In genomic region chr1:25208561-25209222, GRCh38 we compare ENCODE assay signal across 18 cellular contexts. TPM values are rescaled to one million over a fixed set of nuclear protein-coding genes. Genes with fewer than 3 reads are reported as not detected.
DNase-seq lines count a peak whose midpoint lies in the region; ATAC-seq and TF ChIP-seq lines count a peak whose summit lies in the region.
"Had no signal": no experiment of that assay in that cellular context is flagged by ENCODE, and none has a peak within 500 bp of the region (broad histone marks: within the 10 kb centered on the region; RNA-seq: fewer than 3 reads in every experiment).

No MANE protein-coding gene starts in this region.

- ATAC-seq in sciatic nerve, result no peak

- H3K4me3 ChIP-seq in choroid plexus epithelial cell (ENCODE audit: low read depth, low read length), result no peak overlapping the region
- H3K4me3 ChIP-seq: HAP-1, MG63, SJCRH30 had no signal

- peak; percentile 29 for DNase-seq in NCI-H1092 treated with DMSO at 0.1 percent for 48 hours (lab: John Stamatoyannopoulos, UW)
- DNase-seq in NCI-H1092 (lab: John Stamatoyannopoulos, UW), result no peak
- peak; percentile 26 for DNase-seq in NCI-H69 (lab: John Stamatoyannopoulos, UW)
- peak; percentile 12 for DNase-seq in choroid plexus epithelial cell (ENCODE audit: low read depth)
- peak; percentile 2 for DNase-seq in sciatic nerve (ENCODE audit: low spot score)
- no peak for DNase-seq in RKO (ENCODE audit: low spot score)
- no peak for DNase-seq in glomerular visceral epithelial cell (ENCODE audit: extremely low spot score)
- DNase-seq in cortex of kidney (lab: John Stamatoyannopoulos, UW), result no peak
- DNase-seq: AML-193, DMS79 treated with DMSO at 0.1 percent for 48 hours, Karpas-422, MG63, NCI-H1105 treated with DMSO at 0.1 percent for 48 hours, NCI-H1930, NCI-H446 treated with DMSO at 0.1 percent for 48 hours, NCI-H774, SJCRH30 had no signal

- intact Hi-C loops in sciatic nerve (cut with DNase I), result loop anchor here (10.0 kb wide), 1 partner anchor 274 kb away; the partner anchor contains the start of gene RUNX3

- TF ChIP-seq CTCF in choroid plexus epithelial cell (conservative IDR thresholded peaks at IDR 0.05; ENCODE audit: low read depth, low read length), result no peak

RNA-seq across cellular contexts. Expression of gene SYF2, which starts 23.6 kb away (rescaled TPM):
- 42.3 TPM for total RNA-seq in sciatic nerve

RNA-seq across cellular contexts. Expression of gene RSRP1, which starts 38.6 kb away (rescaled TPM):
- total RNA-seq in sciatic nerve, result 144 TPM

Comparison
In these comparisons a context has a peak if more than half of its experiments do, and no peak if none do; other contexts are left out.
1. DNase-seq: peak in NCI-H1092 treated with DMSO at 0.1 percent for 48 hours (single experiment), NCI-H69 (single experiment), choroid plexus epithelial cell (single experiment) and sciatic nerve (single experiment); none in NCI-H1092 (single experiment), RKO (single experiment), glomerular visceral epithelial cell (single experiment) and cortex of kidney (single experiment).